ENCODE assay signal across 26 cellular contexts in the genomic region with DNA sequence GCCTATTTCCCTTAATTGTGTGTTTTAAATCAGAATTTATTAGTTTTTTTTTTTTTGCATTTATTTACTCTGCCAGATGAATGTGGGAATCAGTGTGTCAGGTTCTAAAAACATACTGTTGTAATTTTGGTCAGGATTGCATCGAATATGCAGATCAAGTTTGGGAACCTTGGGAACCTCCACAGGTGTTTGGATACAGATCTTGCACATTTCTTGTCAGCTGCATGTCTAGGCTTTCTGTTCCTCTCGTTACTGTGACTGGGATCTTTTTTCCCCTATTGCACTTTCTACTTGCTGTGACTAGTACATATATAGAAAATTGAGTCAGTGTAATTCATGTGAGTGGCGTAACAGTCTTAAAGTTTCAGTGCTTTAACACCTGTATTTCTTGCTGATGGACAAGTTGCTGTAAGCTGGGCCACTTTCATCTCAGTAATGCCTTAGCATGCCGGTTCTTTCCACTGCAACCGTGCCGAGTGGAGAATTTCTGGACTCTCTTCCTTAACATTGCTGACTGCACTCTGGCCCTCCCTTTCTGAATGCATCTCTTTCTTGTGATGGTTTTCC.
"Had no signal": no experiment of that assay in that cellular context is flagged by ENCODE, and none has a peak within 500 bp of the region (broad histone marks: within the 10 kb centered on the region; RNA-seq: fewer than 3 reads in every experiment).

No MANE protein-coding gene starts in this region.

- H3K27ac ChIP-seq: PC-9, Peyer's patch had no signal

- H3K4me2 ChIP-seq: PC-9, SK-N-SH had no signal

- H3K9ac ChIP-seq: SK-N-SH had no signal

- H3K4me1 ChIP-seq: Peyer's patch had no signal

- ATAC-seq: HepG2 had no signal

- H3K27me3 ChIP-seq: Peyer's patch had no signal

- H3K4me3 ChIP-seq: PC-9, Peyer's patch had no signal

- DNase-seq: IMR-90; Karpas-422; KG1; MM.1S; NCI-H1092 treated with DMSO at 0.1 percent for 48 hours; NCI-H1436; NCI-H187; NCI-H2029; NCI-H2081 treated with DMSO at 0.1 percent for 48 hours; NCI-H2171; NCI-H226; NCI-H446; NCI-H510A; NCI-H524 treated with DMSO at 0.1 percent for 48 hours; NCI-H69; NCI-H774; NK-92 treated with Interleukin-12 subunit alpha and Interleukin-12 subunit beta, amount 100 ng/mL, for 24 hours; OCI-M1; PC-9; Peyer's patch; Right ventricle myocardium superior; RPMI8226; SIG-M5; SK-N-SH; SW 1271 had no signal

- H2AFZ ChIP-seq: PC-9 had no signal

- H3K36me3 ChIP-seq: Peyer's patch had no signal
